In genomic region chr7:64876792-64877713, GRCh38 we compare ENCODE assay signal across 8 cellular contexts. TPM values are rescaled to one million over a fixed set of nuclear protein-coding genes. Genes with fewer than 3 reads are reported as not detected.
DNase-seq lines count a peak whose midpoint lies in the region; ATAC-seq and TF ChIP-seq lines count a peak whose summit lies in the region.

No MANE protein-coding gene starts in this region.

- H3K27ac Mint-ChIP-seq in nephron (no peak overlapping the region), Calu3 (ENCODE audit: unreplicated experiment) (no peak overlapping the region)
- peak overlapping the region; percentile 19 for H3K27ac Mint-ChIP-seq in stimulated activated memory B cell treated with anti-CD40 and anti-IgM and Interleukin-4, amounts not matched to agents 10 μg/mL and 1 μg/mL and 100 μg/mL, for 72 hours

- H3K36me3 Mint-ChIP-seq in nephron (ENCODE audit: low read depth) (peaks cover 3% of the 10 kb centered on the region), Calu3 (ENCODE audit: insufficient read depth, unreplicated experiment) (no peaks in the 10 kb centered on the region)
- H3K36me3 Mint-ChIP-seq in stimulated activated memory B cell treated with anti-CD40 and anti-IgM and Interleukin-4, amounts not matched to agents 10 μg/mL and 1 μg/mL and 100 μg/mL, for 72 hours: no peaks in the 10 kb centered on the region

- H3K9me3 Mint-ChIP-seq in nephron (peaks cover 44% of the 10 kb centered on the region), Calu3 (ENCODE audit: low read depth, unreplicated experiment) (peaks cover 5% of the 10 kb centered on the region)
- H3K9me3 Mint-ChIP-seq in stimulated activated memory B cell treated with anti-CD40 and anti-IgM and Interleukin-4, amounts not matched to agents 10 μg/mL and 1 μg/mL and 100 μg/mL, for 72 hours: no peaks in the 10 kb centered on the region

- peaks cover 1% of the 10 kb centered on the region for H3K27me3 ChIP-seq in foreskin keratinocyte

- DNase-seq in DMS 273 (lab: John Stamatoyannopoulos, UW; ENCODE audit: unreplicated experiment) (peak; percentile 91), NCI-H345 (lab: John Stamatoyannopoulos, UW) (peak; percentile 86), activated T-cell treated with anti-CD3 and anti-CD28 coated beads for 4 hours (peak; percentile 59), foreskin keratinocyte (peak in 1 of 2 donors; percentile 21), Calu3 (no peak)

- no TSS peak for BruUV-seq in Calu3 (replicated peaks; lab: Mats Ljungman, UMichigan)

- intact Hi-C loops in Calu3 (cut with micrococcal nuclease; ENCODE audit: unreplicated experiment): no loop called here

- peak overlapping the region; percentile 76 to 78 (median 77) for H3K4me3 Mint-ChIP-seq in nephron
- peak overlapping the region; percentile 76 for H3K4me3 Mint-ChIP-seq in stimulated activated memory B cell treated with anti-CD40 and anti-IgM and Interleukin-4, amounts not matched to agents 10 μg/mL and 1 μg/mL and 100 μg/mL, for 72 hours
- H3K4me3 Mint-ChIP-seq in Calu3 (ENCODE audit: low read depth, unreplicated experiment): no peak overlapping the region

- no peaks in the 10 kb centered on the region for H3K4me1 ChIP-seq in foreskin keratinocyte

- H3K4me1 Mint-ChIP-seq in nephron (no peaks in the 10 kb centered on the region), Calu3 (ENCODE audit: low read depth, unreplicated experiment) (no peaks in the 10 kb centered on the region)
- peaks cover 15% of the 10 kb centered on the region for H3K4me1 Mint-ChIP-seq in stimulated activated memory B cell treated with anti-CD40 and anti-IgM and Interleukin-4, amounts not matched to agents 10 μg/mL and 1 μg/mL and 100 μg/mL, for 72 hours

- ATAC-seq in foreskin keratinocyte (peak; percentile 38), HG03571 (IDR thresholded peaks at IDR 0.05; ENCODE audit: unreplicated experiment) (no peak)
- peak; percentile 85 for ATAC-seq in stimulated activated memory B cell treated with anti-CD40 and anti-IgM and Interleukin-4, amounts not matched to agents 10 μg/mL and 1 μg/mL and 100 μg/mL, for 72 hours

- CTCF ChIA-PET in Calu3 (lab: Charles Lee): no interaction called here

- TF ChIP-seq CTCF in foreskin keratinocyte (conservative IDR thresholded peaks at IDR 0.05) (no peak), nephron (IDR thresholded peaks at IDR 0.05; ENCODE audit: unreplicated experiment in 3 of 3) (no peak), Calu3 (IDR thresholded peaks at IDR 0.05; ENCODE audit: unreplicated experiment) (no peak)

- H3K27me3 Mint-ChIP-seq in nephron (ENCODE audit: low read depth) (peaks cover 3% of the 10 kb centered on the region), Calu3 (ENCODE audit: unreplicated experiment) (no peaks in the 10 kb centered on the region)
- peaks cover 86% of the 10 kb centered on the region for H3K27me3 Mint-ChIP-seq in stimulated activated memory B cell treated with anti-CD40 and anti-IgM and Interleukin-4, amounts not matched to agents 10 μg/mL and 1 μg/mL and 100 μg/mL, for 72 hours

- H3K27ac ChIP-seq in foreskin keratinocyte: no peak overlapping the region

RNA-seq across cellular contexts. Expression of gene ZNF273, which starts 26.0 kb away (rescaled TPM):
- total RNA-seq in foreskin keratinocyte (3.9 and 5.5 TPM in 2 replicates), Calu3 (2022) (5.1 and 6.2 TPM in 2 replicates)
- polyA plus RNA-seq in foreskin keratinocyte: 1.8 and 2.4 TPM in 2 replicates
